18 cellular contexts compared by ENCODE assay signal in genomic region chr1:227870375-227870774, GRCh38. TPM values are rescaled to one million over a fixed set of nuclear protein-coding genes. Genes with fewer than 3 reads are reported as not detected.
"Had no signal": no experiment of that assay in that cellular context is flagged by ENCODE, and none has a peak within 500 bp of the region (broad histone marks: within the 10 kb centered on the region; RNA-seq: fewer than 3 reads in every experiment).

No MANE protein-coding gene starts in this region.

- H3K27ac Mint-ChIP-seq: type B pancreatic cell had no signal

- ATAC-seq: left lung, pancreas, sciatic nerve had no signal

- H3K4me3 Mint-ChIP-seq: activated T-cell treated with anti-CD3 and anti-CD28 coated beads, Interleukin-2, amount 50 U/mL, for 24 hours; type B pancreatic cell had no signal

- DNase-seq: activated CD4-positive, alpha-beta T cell treated with anti-CD3 and anti-CD28 coated beads for 4 hours; activated gamma-delta T cell treated with Interleukin-2 at 50 U/mL for 16 hours; caudate nucleus; colonic mucosa; kidney; left lung; pancreas; stimulated activated naive CD8-positive, alpha-beta T cell treated with anti-CD3 and anti-CD28 coated beads, Interleukin-15, amount 100 ng/mL, for 72 hours; SW 1271; WERI-Rb-1 had no signal

- H3K27me3 ChIP-seq: colonic mucosa, esophagus muscularis mucosa, hepatocyte, left lung, pancreas had no signal

- H3K4me1 ChIP-seq: colonic mucosa, esophagus muscularis mucosa, left lung, pancreas had no signal

- H3K36me3 ChIP-seq: colonic mucosa, esophagus muscularis mucosa, left lung, pancreas, spleen, WERI-Rb-1 had no signal

- H3K27ac ChIP-seq: colonic mucosa, esophagus muscularis mucosa, hepatocyte, left lung, pancreas, spleen, WERI-Rb-1 had no signal

- H3K4me3 ChIP-seq: colonic mucosa, esophagus muscularis mucosa, hepatocyte, left lung, pancreas, spleen had no signal

- H3K9me3 Mint-ChIP-seq: activated T-cell treated with anti-CD3 and anti-CD28 coated beads, Interleukin-2, amount 50 U/mL, for 24 hours had no signal

- H3K27me3 Mint-ChIP-seq: activated T-cell treated with anti-CD3 and anti-CD28 coated beads, Interleukin-2, amount 50 U/mL, for 24 hours; stimulated activated naive CD8-positive, alpha-beta T cell treated with anti-CD3 and anti-CD28 coated beads, Interleukin-15, amount 100 ng/mL, for 72 hours had no signal

- H3K9me3 ChIP-seq: colonic mucosa, pancreas had no signal

RNA-seq across cellular contexts. Expression of gene PRSS38, which starts 54.9 kb away (rescaled TPM):
- total RNA-seq: colonic mucosa, esophagus muscularis mucosa, hepatocyte, kidney, left lung, mammary epithelial cell, pancreas, sciatic nerve, spleen, temporal lobe had no signal
- polyA plus RNA-seq: hepatocyte, mammary epithelial cell, pancreas, spleen had no signal
